Comparison of ENCODE assay signal across 1 cellular context in the genomic region with DNA sequence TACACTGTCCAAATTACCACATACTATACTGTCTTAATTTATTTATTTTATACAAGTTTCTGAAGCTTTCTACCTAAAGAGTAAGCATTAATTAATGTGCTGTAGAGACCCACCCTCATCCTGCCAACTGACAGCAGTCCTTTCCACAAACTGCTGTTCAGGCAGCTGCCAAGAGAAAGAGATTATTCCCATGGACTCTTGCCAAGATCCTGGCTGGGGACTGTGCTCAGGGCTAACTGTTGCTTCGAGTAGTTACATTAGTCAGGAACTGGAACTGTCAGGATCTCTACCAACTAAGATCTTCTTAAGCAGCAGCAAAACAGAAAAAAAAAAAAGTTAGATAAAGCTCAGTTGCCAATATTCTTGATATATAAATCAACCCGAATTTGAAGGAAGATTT.
TF ChIP-seq lines count a peak whose summit lies in the region.

No MANE protein-coding gene starts in this region.

TF ChIP-seq in HepG2, 621 proteins besides CTCF, POLR2A, EP300 and RAD21 (continued from another document):
- TF ChIP-seq, protein P1, sequence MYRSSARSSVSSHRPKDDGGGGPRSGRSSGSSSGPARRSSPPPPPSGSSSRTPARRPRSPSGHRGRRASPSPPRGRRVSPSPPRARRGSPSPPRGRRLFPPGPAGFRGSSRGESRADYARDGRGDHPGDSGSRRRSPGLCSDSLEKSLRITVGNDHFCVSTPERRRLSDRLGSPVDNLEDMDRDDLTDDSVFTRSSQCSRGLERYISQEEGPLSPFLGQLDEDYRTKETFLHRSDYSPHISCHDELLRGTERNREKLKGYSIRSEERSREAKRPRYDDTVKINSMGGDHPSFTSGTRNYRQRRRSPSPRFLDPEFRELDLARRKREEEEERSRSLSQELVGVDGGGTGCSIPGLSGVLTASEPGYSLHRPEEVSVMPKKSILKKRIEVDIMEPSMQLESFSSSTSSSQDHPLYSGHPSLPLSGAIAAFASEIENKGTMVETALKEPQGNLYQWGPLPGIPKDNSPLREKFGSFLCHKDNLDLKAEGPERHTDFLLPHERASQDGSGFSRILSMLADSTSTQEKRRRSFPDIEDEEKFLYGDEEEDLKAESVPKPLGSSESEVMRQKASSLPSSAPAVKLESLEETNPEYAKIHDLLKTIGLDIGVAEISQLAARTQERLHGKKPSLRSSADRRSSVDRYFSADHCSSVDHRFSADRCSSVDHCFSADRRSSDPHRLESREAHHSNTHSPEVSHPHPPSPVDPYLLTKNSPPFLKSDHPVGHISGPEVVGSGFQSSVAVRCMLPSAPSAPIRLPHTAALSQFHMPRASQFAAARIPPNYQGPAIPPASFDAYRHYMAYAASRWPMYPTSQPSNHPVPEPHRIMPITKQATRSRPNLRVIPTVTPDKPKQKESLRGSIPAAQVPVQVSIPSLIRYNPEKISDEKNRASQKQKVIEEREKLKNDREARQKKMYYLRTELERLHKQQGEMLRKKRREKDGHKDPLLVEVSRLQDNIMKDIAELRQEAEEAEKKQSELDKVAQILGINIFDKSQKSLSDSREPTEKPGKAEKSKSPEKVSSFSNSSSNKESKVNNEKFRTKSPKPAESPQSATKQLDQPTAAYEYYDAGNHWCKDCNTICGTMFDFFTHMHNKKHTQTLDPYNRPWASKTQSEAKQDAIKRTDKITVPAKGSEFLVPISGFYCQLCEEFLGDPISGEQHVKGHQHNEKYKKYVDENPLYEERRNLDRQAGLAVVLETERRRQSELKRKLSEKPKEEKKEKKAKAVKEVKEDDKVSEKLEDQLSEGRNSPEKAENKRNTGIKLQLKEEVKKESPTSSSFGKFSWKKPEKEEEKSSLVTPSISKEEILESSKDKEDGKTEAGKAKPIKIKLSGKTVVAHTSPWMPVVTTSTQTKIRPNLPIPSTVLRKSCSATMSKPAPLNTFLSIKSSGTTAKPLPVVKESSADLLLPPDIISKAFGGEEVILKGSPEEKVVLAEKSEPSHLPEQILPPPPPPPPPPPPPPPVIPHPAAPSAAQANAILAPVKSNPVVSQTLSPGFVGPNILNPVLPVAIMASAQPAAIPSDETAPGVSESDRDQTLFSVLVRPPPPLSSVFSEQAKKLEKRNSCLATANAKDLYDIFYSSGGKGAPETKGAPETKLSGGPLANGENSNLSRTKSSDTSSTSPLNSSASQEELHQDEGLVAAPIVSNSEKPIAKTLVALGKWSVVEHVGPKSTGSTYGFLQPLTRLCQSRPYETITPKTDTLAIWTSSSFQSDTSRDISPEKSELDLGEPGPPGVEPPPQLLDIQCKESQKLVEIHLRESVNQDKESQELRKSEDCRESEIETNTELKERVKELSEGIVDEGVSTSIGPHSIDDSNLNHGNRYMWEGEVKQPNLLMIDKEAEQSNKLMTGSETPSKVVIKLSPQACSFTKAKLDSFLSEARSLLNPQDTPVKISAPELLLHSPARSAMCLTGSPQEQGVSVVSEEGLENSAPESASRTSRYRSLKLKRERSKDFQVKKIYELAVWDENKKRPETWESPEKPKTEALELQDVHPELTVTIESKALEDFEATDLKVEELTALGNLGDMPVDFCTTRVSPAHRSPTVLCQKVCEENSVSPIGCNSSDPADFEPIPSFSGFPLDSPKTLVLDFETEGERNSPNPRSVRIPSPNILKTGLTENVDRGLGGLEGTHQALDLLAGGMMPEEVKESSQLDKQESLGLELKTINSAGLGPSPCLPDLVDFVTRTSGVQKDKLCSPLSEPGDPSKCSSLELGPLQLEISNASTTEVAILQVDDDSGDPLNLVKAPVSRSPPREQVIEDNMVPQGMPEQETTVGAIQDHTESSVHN (CRISPR knock-in tag; IDR thresholded peaks at IDR 0.05): no peak
- TF ChIP-seq CBX5 (CRISPR knock-in tag; IDR thresholded peaks at IDR 0.05; ENCODE audit: borderline replicate concordance) (no peak), ZNF724P (CRISPR knock-in tag; IDR thresholded peaks at IDR 0.05; ENCODE audit: borderline replicate concordance) (no peak), GTF2F1 (IDR thresholded peaks at IDR 0.05; ENCODE audit: low read length) (no peak), RFXAP (CRISPR knock-in tag; IDR thresholded peaks at IDR 0.05; ENCODE audit: borderline replicate concordance) (no peak)
- TF ChIP-seq, protein P2, sequence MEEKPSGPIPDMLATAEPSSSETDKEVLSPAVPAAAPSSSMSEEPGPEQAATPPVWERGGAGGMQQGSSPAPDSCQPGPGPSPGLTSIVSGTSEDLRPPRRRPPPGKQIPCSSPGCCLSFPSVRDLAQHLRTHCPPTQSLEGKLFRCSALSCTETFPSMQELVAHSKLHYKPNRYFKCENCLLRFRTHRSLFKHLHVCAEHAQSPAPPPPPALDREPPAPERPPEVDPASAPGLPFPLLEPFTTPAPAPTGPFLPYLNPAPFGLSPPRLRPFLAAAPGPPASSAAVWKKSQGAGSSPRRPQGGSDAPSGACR (CRISPR knock-in tag; IDR thresholded peaks at IDR 0.05): no peak
